In the genomic region with DNA sequence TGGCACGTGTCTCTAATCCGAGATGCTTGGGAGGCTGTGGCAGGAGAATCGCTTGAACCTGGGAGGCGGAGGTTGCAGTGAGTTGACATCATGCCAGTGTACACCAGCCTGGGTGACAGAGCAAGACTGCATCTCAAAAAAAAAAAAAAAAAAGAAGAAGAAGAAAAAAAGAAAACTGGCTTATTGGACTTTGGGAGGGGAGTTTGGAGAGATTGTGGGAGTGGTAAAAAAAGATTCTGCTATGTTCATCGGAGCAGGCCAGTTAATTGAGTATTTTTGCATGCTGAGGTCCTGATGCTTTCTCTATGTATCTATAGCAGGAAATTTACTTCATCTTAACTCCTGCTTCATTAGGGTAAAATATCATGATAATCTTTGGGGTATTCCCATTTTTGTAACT, we compare ENCODE assay signal across 2 cellular contexts.
TF ChIP-seq lines count a peak whose summit lies in the region.

No MANE protein-coding gene starts in this region.

TF ChIP-seq in GM23338, 12 proteins besides CTCF, POLR2A, EP300 and RAD21 (continued from another document):
- TF ChIP-seq, protein P1, sequence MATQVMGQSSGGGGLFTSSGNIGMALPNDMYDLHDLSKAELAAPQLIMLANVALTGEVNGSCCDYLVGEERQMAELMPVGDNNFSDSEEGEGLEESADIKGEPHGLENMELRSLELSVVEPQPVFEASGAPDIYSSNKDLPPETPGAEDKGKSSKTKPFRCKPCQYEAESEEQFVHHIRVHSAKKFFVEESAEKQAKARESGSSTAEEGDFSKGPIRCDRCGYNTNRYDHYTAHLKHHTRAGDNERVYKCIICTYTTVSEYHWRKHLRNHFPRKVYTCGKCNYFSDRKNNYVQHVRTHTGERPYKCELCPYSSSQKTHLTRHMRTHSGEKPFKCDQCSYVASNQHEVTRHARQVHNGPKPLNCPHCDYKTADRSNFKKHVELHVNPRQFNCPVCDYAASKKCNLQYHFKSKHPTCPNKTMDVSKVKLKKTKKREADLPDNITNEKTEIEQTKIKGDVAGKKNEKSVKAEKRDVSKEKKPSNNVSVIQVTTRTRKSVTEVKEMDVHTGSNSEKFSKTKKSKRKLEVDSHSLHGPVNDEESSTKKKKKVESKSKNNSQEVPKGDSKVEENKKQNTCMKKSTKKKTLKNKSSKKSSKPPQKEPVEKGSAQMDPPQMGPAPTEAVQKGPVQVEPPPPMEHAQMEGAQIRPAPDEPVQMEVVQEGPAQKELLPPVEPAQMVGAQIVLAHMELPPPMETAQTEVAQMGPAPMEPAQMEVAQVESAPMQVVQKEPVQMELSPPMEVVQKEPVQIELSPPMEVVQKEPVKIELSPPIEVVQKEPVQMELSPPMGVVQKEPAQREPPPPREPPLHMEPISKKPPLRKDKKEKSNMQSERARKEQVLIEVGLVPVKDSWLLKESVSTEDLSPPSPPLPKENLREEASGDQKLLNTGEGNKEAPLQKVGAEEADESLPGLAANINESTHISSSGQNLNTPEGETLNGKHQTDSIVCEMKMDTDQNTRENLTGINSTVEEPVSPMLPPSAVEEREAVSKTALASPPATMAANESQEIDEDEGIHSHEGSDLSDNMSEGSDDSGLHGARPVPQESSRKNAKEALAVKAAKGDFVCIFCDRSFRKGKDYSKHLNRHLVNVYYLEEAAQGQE (IDR thresholded peaks at IDR 0.05; ENCODE audit: unreplicated experiment) = no peak
- TF ChIP-seq NANOG (IDR thresholded peaks at IDR 0.05; ENCODE audit: borderline replicate concordance) = no peak

TF ChIP-seq in SK-N-SH treated with all-trans-retinoic acid at 6 μM for 48 hours, 23 proteins besides CTCF, POLR2A, EP300 and RAD21 (continued from another document):
- TF ChIP-seq TSHZ2 (CRISPR knock-in tag; IDR thresholded peaks at IDR 0.05) = no peak
